In the genomic region with DNA sequence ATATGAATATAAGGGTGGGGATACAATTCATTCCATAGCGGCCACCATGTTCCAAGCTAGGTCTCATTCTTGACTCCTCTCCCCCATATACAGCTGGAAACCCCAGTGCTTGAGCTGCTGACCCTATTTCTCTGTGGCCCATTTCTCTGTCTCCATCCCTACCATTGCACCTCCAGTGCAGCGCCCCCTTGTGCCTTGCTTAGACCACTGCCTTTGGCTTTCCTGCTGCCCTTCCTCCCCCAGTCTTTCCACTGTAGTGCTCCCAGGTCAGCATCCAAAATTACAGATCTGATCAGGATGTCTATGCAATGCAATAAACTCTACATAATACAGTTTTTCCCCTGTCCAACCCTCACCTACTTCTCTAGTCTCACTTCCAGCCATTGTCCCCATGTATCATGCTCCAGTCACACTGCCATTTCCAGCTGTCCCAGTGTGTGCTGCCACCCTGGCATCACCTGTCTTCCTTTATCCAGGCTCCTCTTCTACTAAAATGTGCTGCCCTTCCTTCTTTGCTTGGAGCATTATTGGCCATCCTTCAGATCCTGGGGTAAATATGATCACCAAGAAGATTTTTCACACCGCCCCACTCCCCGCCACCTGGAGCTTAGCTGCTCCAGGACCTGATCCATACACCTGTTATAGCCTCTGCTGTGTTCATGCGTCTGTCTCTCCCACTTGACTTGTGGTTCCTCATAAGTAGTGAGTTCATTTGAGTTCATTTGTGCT, we compare ENCODE assay signal across 2 cellular contexts.
TF ChIP-seq lines count a peak whose summit lies in the region.

No MANE protein-coding gene starts in this region.

TF ChIP-seq in HepG2, 621 proteins besides CTCF, POLR2A, EP300 and RAD21 (continued from another document):
- TF ChIP-seq, protein P1, sequence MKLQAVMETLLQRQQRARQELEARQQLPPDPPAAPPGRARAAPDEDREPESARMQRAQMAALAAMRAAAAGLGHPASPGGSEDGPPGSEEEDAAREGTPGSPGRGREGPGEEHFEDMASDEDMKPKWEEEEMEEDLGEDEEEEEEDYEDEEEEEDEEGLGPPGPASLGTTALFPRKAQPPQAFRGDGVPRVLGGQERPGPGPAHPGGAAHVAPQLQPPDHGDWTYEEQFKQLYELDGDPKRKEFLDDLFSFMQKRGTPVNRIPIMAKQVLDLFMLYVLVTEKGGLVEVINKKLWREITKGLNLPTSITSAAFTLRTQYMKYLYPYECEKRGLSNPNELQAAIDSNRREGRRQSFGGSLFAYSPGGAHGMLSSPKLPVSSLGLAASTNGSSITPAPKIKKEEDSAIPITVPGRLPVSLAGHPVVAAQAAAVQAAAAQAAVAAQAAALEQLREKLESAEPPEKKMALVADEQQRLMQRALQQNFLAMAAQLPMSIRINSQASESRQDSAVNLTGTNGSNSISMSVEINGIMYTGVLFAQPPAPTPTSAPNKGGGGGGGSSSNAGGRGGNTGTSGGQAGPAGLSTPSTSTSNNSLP (IDR thresholded peaks at IDR 0.05; ENCODE audit: low read depth, low read length) = no peak
- TF ChIP-seq TBP (CRISPR knock-in tag; IDR thresholded peaks at IDR 0.05) = no peak

TF ChIP-seq in HEK293T, 16 proteins besides CTCF, POLR2A, EP300 and RAD21 (continued from another document):
- TF ChIP-seq, protein P2, sequence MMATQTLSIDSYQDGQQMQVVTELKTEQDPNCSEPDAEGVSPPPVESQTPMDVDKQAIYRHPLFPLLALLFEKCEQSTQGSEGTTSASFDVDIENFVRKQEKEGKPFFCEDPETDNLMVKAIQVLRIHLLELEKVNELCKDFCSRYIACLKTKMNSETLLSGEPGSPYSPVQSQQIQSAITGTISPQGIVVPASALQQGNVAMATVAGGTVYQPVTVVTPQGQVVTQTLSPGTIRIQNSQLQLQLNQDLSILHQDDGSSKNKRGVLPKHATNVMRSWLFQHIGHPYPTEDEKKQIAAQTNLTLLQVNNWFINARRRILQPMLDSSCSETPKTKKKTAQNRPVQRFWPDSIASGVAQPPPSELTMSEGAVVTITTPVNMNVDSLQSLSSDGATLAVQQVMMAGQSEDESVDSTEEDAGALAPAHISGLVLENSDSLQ (IDR thresholded peaks at IDR 0.05) = no peak
